1 cellular context compared by ENCODE assay signal in genomic region chr2:234556848-234557573, GRCh38.
TF ChIP-seq lines count a peak whose summit lies in the region.

No MANE protein-coding gene starts in this region.

TF ChIP-seq in H1, 55 proteins besides CTCF, POLR2A, EP300 and RAD21:
- TF ChIP-seq BACH1 (IDR thresholded peaks at IDR 0.05; ENCODE audit: low read length) (no peak), GABPA (IDR thresholded peaks at IDR 0.05; ENCODE audit: borderline replicate concordance, insufficient read depth, low read length) (no peak), KDM4A (IDR thresholded peaks at IDR 0.05; ENCODE audit: low read depth, low read length, severe bottlenecking) (no peak), ATF2 (IDR thresholded peaks at IDR 0.05; ENCODE audit: low read length) (no peak), USF2 (IDR thresholded peaks at IDR 0.05; ENCODE audit: low read length) (no peak), YY1 (IDR thresholded peaks at IDR 0.05; ENCODE audit: low read depth, low read length) (no peak), PHF8 (conservative IDR thresholded peaks at IDR 0.05; ENCODE audit: low read depth, low read length) (no peak), BCL11A (IDR thresholded peaks at IDR 0.05; ENCODE audit: low read depth in 2 of 2, low read length in 2 of 2) (no peak), RNF2 (IDR thresholded peaks at IDR 0.05; ENCODE audit: borderline replicate concordance, low read depth, low read length, missing control alignments, poor library complexity, severe bottlenecking) (no peak), SAP30 (IDR thresholded peaks at IDR 0.05; ENCODE audit: insufficient read depth, insufficient replicate concordance, low read length) (no peak), SUZ12 (IDR thresholded peaks at IDR 0.05; ENCODE audit: low read length) (no peak)
TF ChIP-seq in H1: peak in this region for 0.
